ENCODE assay signal across 1 cellular context in genomic region chr5:71892641-71893340, GRCh38.
TF ChIP-seq lines count a peak whose summit lies in the region.

No MANE protein-coding gene starts in this region.

TF ChIP-seq in IMR-90, 13 proteins besides CTCF, POLR2A, EP300 and RAD21 (continued from another document):
- TF ChIP-seq RFX5 (IDR thresholded peaks at IDR 0.05; ENCODE audit: low read depth, low read length) (no peak), CHD1 (IDR thresholded peaks at IDR 0.05; ENCODE audit: low read depth, low read length) (no peak), MAZ (IDR thresholded peaks at IDR 0.05; ENCODE audit: borderline replicate concordance, low read depth, low read length) (no peak), RCOR1 (IDR thresholded peaks at IDR 0.05; ENCODE audit: insufficient replicate concordance, low read length) (no peak), BHLHE40 (IDR thresholded peaks at IDR 0.05; ENCODE audit: low read depth, low read length) (no peak), MXI1 (IDR thresholded peaks at IDR 0.05; ENCODE audit: borderline replicate concordance, low read depth, low read length) (no peak)
